ENCODE assay signal across 1 cellular context in the genomic region with DNA sequence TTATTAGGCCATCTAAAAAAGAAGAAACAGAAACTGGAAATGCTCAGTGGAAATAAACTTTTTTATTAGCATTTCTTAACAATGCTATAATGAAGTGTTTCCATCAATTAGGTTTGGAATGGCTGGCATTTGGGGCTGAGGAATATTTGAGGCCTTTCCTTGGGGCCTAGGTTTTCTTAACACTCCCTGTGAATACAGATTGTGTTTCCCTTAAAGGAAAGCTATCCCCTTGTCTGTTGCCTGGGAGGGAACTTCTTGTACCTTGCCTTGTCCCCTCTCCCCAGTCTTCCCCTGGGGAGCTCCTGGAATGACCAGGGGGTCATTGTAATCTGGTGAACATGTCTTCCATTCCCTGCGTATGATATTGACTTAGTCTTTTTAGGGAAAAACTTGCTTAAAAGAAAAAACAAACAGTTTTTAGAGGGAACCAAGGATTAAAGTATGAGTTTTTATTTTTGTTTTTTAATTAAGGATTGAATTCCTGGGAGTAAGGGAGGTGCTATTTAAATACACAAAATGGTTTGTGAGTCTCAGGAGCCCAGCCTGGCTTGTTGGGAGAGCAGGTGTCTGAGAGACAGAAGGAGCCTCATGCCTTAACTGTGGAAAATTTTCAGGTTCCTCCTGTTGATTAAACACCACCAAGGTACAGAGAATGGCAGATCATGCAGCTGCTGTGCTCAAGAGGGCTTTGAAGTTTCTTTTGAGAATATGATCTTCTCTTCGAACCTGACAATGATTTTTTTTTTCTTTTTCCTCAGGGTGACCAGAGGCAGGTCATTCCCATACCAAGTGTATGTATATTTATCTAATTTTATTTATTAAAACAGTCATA.
TF ChIP-seq lines count a peak whose summit lies in the region.

No MANE protein-coding gene starts in this region.

TF ChIP-seq in GM12878, 131 proteins besides CTCF, POLR2A, EP300 and RAD21 (continued from another document):
- TF ChIP-seq BHLHE40 (IDR thresholded peaks at IDR 0.05; ENCODE audit: borderline replicate concordance in 1 of 2, low read depth in 2 of 2, low read length in 1 of 2) (no peak), STAT1 (conservative IDR thresholded peaks at IDR 0.05) (no peak), EZH2 (IDR thresholded peaks at IDR 0.05; ENCODE audit: borderline replicate concordance, control insufficient read depth, low read depth, low read length) (no peak), DPF2 (IDR thresholded peaks at IDR 0.05) (no peak), STAT3 (IDR thresholded peaks at IDR 0.05; ENCODE audit: low read depth, low read length) (no peak), RFX5 (IDR thresholded peaks at IDR 0.05; ENCODE audit: low read depth, low read length) (no peak), HDAC2 (IDR thresholded peaks at IDR 0.05) (no peak), SUPT20H (IDR thresholded peaks at IDR 0.05; ENCODE audit: borderline replicate concordance, control insufficient read depth, low read depth, low read length) (no peak)
